8 cellular contexts compared by ENCODE assay signal in genomic region chr1:26597629-26598039, GRCh38.
DNase-seq lines count a peak whose midpoint lies in the region; ATAC-seq and TF ChIP-seq lines count a peak whose summit lies in the region.

No MANE protein-coding gene starts in this region.

- intact Hi-C loops in activated B cell treated with CpG ODN at 0.5 μM for 24 hours (cut with micrococcal nuclease): loop anchor here (1.0 to 2.0 kb wide), 4 partner anchors 59 to 192 kb away; no protein-coding TSS in a partner anchor
- intact Hi-C loops in posterior vena cava (cut with DNase I): no loop called here
- intact Hi-C loops in activated T-helper 1 cell treated with anti-CD3 and anti-CD28 coated beads, Interleukin-12 subunit alpha, Interleukin-12 subunit beta, Interleukin-2, Interleukin-4 antibody, amounts not matched to agents 30 ng/mL and 10 ng/mL and 1 ng/mL, durations not matched to agents 14 hours and 24 hours and 36 hours (cut with micrococcal nuclease): loop anchor here (1.0 kb wide), 3 partner anchors 17 to 97 kb away; no protein-coding TSS in a partner anchor

- H3K4me3 ChIP-seq in right atrium auricular region: no peak overlapping the region

- peak; percentile 42 for DNase-seq in 8988T
- peak; percentile 17 for DNase-seq in GDM1 (lab: John Stamatoyannopoulos, UW)
- peak; percentile 28 for DNase-seq in NCI-H2107 (lab: John Stamatoyannopoulos, UW)
- no peak for DNase-seq in activated B cell treated with CpG ODN at 0.5 μM for 24 hours
- no peak for DNase-seq in right atrium auricular region (ENCODE audit: low spot score)
- no peak for DNase-seq in stimulated activated naive B cell treated with anti-CD40 and anti-IgM and Interleukin-4, amounts not matched to agents 10 μg/mL and 1 μg/mL and 100 μg/mL, for 72 hours
- DNase-seq in posterior vena cava (ENCODE audit: low spot score): no peak
- no peak for DNase-seq in activated T-helper 1 cell treated with anti-CD3 and anti-CD28 coated beads, Interleukin-12 subunit alpha, Interleukin-12 subunit beta, Interleukin-2, Interleukin-4 antibody, amounts not matched to agents 30 ng/mL and 10 ng/mL and 1 ng/mL, durations not matched to agents 14 hours and 24 hours and 36 hours (ENCODE audit: low spot score)

- H3K4me1 Mint-ChIP-seq in activated B cell treated with CpG ODN at 0.5 μM for 24 hours: peaks cover 4% of the 10 kb centered on the region
- H3K4me1 Mint-ChIP-seq in stimulated activated naive B cell treated with anti-CD40 and anti-IgM and Interleukin-4, amounts not matched to agents 10 μg/mL and 1 μg/mL and 100 μg/mL, for 72 hours: peaks cover 5 to 16% of the 10 kb centered on the region in 2 donors
- H3K4me1 Mint-ChIP-seq in activated T-helper 1 cell treated with anti-CD3 and anti-CD28 coated beads, Interleukin-12 subunit alpha, Interleukin-12 subunit beta, Interleukin-2, Interleukin-4 antibody, amounts not matched to agents 30 ng/mL and 10 ng/mL and 1 ng/mL, durations not matched to agents 14 hours and 24 hours and 36 hours (ENCODE audit: low read depth): peaks cover 12% of the 10 kb centered on the region

- no peaks in the 10 kb centered on the region for H3K36me3 Mint-ChIP-seq in activated B cell treated with CpG ODN at 0.5 μM for 24 hours (ENCODE audit: low read depth)
- H3K36me3 Mint-ChIP-seq in stimulated activated naive B cell treated with anti-CD40 and anti-IgM and Interleukin-4, amounts not matched to agents 10 μg/mL and 1 μg/mL and 100 μg/mL, for 72 hours: no peaks in the 10 kb centered on the region
- no peaks in the 10 kb centered on the region for H3K36me3 Mint-ChIP-seq in activated T-helper 1 cell treated with anti-CD3 and anti-CD28 coated beads, Interleukin-12 subunit alpha, Interleukin-12 subunit beta, Interleukin-2, Interleukin-4 antibody, amounts not matched to agents 30 ng/mL and 10 ng/mL and 1 ng/mL, durations not matched to agents 14 hours and 24 hours and 36 hours (ENCODE audit: low read depth)

- H3K27me3 ChIP-seq in right atrium auricular region: no peaks in the 10 kb centered on the region

- peak; percentile 75 for ATAC-seq in activated B cell treated with CpG ODN at 0.5 μM for 24 hours (ENCODE audit: low read depth)
- peak; percentile 69 to 71 for ATAC-seq in stimulated activated naive B cell treated with anti-CD40 and anti-IgM and Interleukin-4, amounts not matched to agents 10 μg/mL and 1 μg/mL and 100 μg/mL, for 72 hours (replicated peaks)

- no peaks in the 10 kb centered on the region for H3K36me3 ChIP-seq in right atrium auricular region

- H3K4me3 Mint-ChIP-seq in activated B cell treated with CpG ODN at 0.5 μM for 24 hours: no peak overlapping the region
- H3K4me3 Mint-ChIP-seq in stimulated activated naive B cell treated with anti-CD40 and anti-IgM and Interleukin-4, amounts not matched to agents 10 μg/mL and 1 μg/mL and 100 μg/mL, for 72 hours: no peak overlapping the region
- no peak overlapping the region for H3K4me3 Mint-ChIP-seq in activated T-helper 1 cell treated with anti-CD3 and anti-CD28 coated beads, Interleukin-12 subunit alpha, Interleukin-12 subunit beta, Interleukin-2, Interleukin-4 antibody, amounts not matched to agents 30 ng/mL and 10 ng/mL and 1 ng/mL, durations not matched to agents 14 hours and 24 hours and 36 hours

- peaks cover 2% of the 10 kb centered on the region for H3K27me3 Mint-ChIP-seq in activated B cell treated with CpG ODN at 0.5 μM for 24 hours
- H3K27me3 Mint-ChIP-seq in stimulated activated naive B cell treated with anti-CD40 and anti-IgM and Interleukin-4, amounts not matched to agents 10 μg/mL and 1 μg/mL and 100 μg/mL, for 72 hours: no peaks in the 10 kb centered on the region
- peaks cover 5% of the 10 kb centered on the region for H3K27me3 Mint-ChIP-seq in activated T-helper 1 cell treated with anti-CD3 and anti-CD28 coated beads, Interleukin-12 subunit alpha, Interleukin-12 subunit beta, Interleukin-2, Interleukin-4 antibody, amounts not matched to agents 30 ng/mL and 10 ng/mL and 1 ng/mL, durations not matched to agents 14 hours and 24 hours and 36 hours (ENCODE audit: insufficient read depth)

- no peaks in the 10 kb centered on the region for H3K9me3 ChIP-seq in right atrium auricular region

- H3K4me1 ChIP-seq in right atrium auricular region: no peaks in the 10 kb centered on the region

- CTCF ChIA-PET in activated B cell treated with CpG ODN at 0.5 μM for 24 hours (lab: Charles Lee): interaction anchor here (0.6 to 10.9 kb wide), 6 partner anchors 56 to 237 kb away, joined by 3 to 302 read pairs (median 9); partner anchors contain the start of gene PIGV

- no peaks in the 10 kb centered on the region for H3K9me3 Mint-ChIP-seq in activated B cell treated with CpG ODN at 0.5 μM for 24 hours
- H3K9me3 Mint-ChIP-seq in stimulated activated naive B cell treated with anti-CD40 and anti-IgM and Interleukin-4, amounts not matched to agents 10 μg/mL and 1 μg/mL and 100 μg/mL, for 72 hours: no peaks in the 10 kb centered on the region
- H3K9me3 Mint-ChIP-seq in activated T-helper 1 cell treated with anti-CD3 and anti-CD28 coated beads, Interleukin-12 subunit alpha, Interleukin-12 subunit beta, Interleukin-2, Interleukin-4 antibody, amounts not matched to agents 30 ng/mL and 10 ng/mL and 1 ng/mL, durations not matched to agents 14 hours and 24 hours and 36 hours: no peaks in the 10 kb centered on the region

- POLR2A ChIA-PET in activated B cell treated with CpG ODN at 0.5 μM for 24 hours (lab: Charles Lee): interaction anchor here (1.3 to 6.2 kb wide), 2 partner anchors 97 to 192 kb away, joined by 4 to 73 read pairs; partner anchors contain the start of gene PIGV

- no peak overlapping the region for H3K27ac Mint-ChIP-seq in activated B cell treated with CpG ODN at 0.5 μM for 24 hours
- H3K27ac Mint-ChIP-seq in stimulated activated naive B cell treated with anti-CD40 and anti-IgM and Interleukin-4, amounts not matched to agents 10 μg/mL and 1 μg/mL and 100 μg/mL, for 72 hours: no peak overlapping the region
- H3K27ac Mint-ChIP-seq in activated T-helper 1 cell treated with anti-CD3 and anti-CD28 coated beads, Interleukin-12 subunit alpha, Interleukin-12 subunit beta, Interleukin-2, Interleukin-4 antibody, amounts not matched to agents 30 ng/mL and 10 ng/mL and 1 ng/mL, durations not matched to agents 14 hours and 24 hours and 36 hours: no peak overlapping the region

- no peak for TF ChIP-seq CTCF in activated B cell treated with CpG ODN at 0.5 μM for 24 hours (IDR thresholded peaks at IDR 0.05)
- TF ChIP-seq CTCF in right atrium auricular region (IDR thresholded peaks at IDR 0.05): peak; percentile 69 to 73

- no peak overlapping the region for H3K27ac ChIP-seq in right atrium auricular region

Comparison
In these comparisons a context has a peak if more than half of its experiments do, and no peak if none do; other contexts are left out.
1. DNase-seq: peak in 8988T (single experiment), GDM1 (single experiment) and NCI-H2107 (single experiment); none in activated B cell treated with CpG ODN at 0.5 μM for 24 hours (single experiment), right atrium auricular region (single experiment), stimulated activated naive B cell treated with anti-CD40 and anti-IgM and Interleukin-4, amounts not matched to agents 10 μg/mL and 1 μg/mL and 100 μg/mL, for 72 hours (single experiment), posterior vena cava (single experiment) and activated T-helper 1 cell treated with anti-CD3 and anti-CD28 coated beads, Interleukin-12 subunit alpha, Interleukin-12 subunit beta, Interleukin-2, Interleukin-4 antibody, amounts not matched to agents 30 ng/mL and 10 ng/mL and 1 ng/mL, durations not matched to agents 14 hours and 24 hours and 36 hours (single experiment).
2. intact Hi-C loops: an anchor here in activated B cell treated with CpG ODN at 0.5 μM for 24 hours (1.0 to 2.0 kb wide) and activated T-helper 1 cell treated with anti-CD3 and anti-CD28 coated beads, Interleukin-12 subunit alpha, Interleukin-12 subunit beta, Interleukin-2, Interleukin-4 antibody, amounts not matched to agents 30 ng/mL and 10 ng/mL and 1 ng/mL, durations not matched to agents 14 hours and 24 hours and 36 hours (1.0 kb wide); none called in posterior vena cava.